ENCODE assay signal across 19 cellular contexts in the genomic region with DNA sequence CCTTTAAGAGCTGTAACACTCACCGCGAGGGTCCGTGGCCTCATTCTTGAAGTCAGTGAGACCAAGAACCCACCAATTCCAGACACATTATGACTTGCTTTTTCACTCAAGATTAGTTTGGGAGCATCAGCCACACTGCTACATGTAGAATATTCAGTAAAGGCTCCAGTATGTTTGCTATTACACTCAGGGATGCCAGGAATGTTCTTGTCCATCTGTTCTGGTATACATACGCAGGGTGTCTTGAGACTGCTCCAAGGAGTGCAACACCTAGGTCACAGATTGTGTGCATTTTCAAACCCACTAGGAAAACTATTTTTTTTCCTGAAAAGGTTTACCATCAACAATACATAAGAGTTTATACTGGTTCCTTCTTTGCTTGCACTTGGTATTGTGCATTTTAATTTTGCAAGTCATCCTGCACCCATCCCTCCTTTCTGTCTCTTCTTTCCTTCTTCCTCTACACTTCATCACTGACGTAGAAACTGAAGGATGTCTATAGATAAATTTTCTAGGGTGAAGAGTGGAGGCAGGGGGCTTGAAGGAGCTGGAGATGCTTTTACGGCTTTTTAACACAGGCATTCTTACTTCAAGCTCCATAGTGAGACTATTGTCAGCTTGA. TPM values are rescaled to one million over a fixed set of nuclear protein-coding genes. Genes with fewer than 3 reads are reported as not detected.
DNase-seq lines count a peak whose midpoint lies in the region; ATAC-seq and TF ChIP-seq lines count a peak whose summit lies in the region.
"Had no signal": no experiment of that assay in that cellular context is flagged by ENCODE, and none has a peak within 500 bp of the region (broad histone marks: within the 10 kb centered on the region; RNA-seq: fewer than 3 reads in every experiment).

No MANE protein-coding gene starts in this region.

- 58 to 75% methylated on average over 3 to 5 of the region's 6 CpGs for WGBS in gastroesophageal sphincter (ENCODE audit: low coverage in 1 of 2), 2 donors

- peak; percentile 15 for DNase-seq in NCI-H2227 treated with DMSO at 0.1 percent for 48 hours (lab: John Stamatoyannopoulos, UW)
- no peak for DNase-seq in NCI-H2227 (lab: John Stamatoyannopoulos, UW; ENCODE audit: unreplicated experiment)
- DNase-seq in cerebellar cortex (ENCODE audit: low spot score), result peak; percentile 90
- DNase-seq in superior temporal gyrus (ENCODE audit: extremely low spot score), result peak; percentile 45
- no peak for DNase-seq in SW480 (ENCODE audit: low spot score)
- DNase-seq in stimulated activated CD4-positive, alpha-beta T cell treated with anti-CD3 and anti-CD28 coated beads, Interleukin-4, amount 100 ng/mL, for 4 hours, result no peak
- DNase-seq: GOT3, KBM-7, NCI-H1092, NCI-H1694, NCI-H2107, NCI-H774 had no signal

- H3K27ac ChIP-seq in gastroesophageal sphincter, result peak overlapping the region in 2 of 4 donors; percentile 49 to 73
- H3K27ac ChIP-seq: 22Rv1, HL-60 had no signal

- H3K4me3 ChIP-seq in gastroesophageal sphincter, result no peak overlapping the region
- H3K4me3 ChIP-seq: GM12878 had no signal

- ATAC-seq in gastroesophageal sphincter (peak; percentile 71), HG03342 (IDR thresholded peaks at IDR 0.05; ENCODE audit: unreplicated experiment) (no peak)
- ATAC-seq: GM12878, Right ventricle myocardium inferior had no signal

- no peaks in the 10 kb centered on the region for H3K9me3 ChIP-seq in gastroesophageal sphincter
- H3K9me3 ChIP-seq: Caco-2 had no signal

- no peaks in the 10 kb centered on the region for H3K36me3 ChIP-seq in gastroesophageal sphincter

- TF ChIP-seq CTCF in gastroesophageal sphincter (IDR thresholded peaks at IDR 0.05), result no peak

- no peak for TF ChIP-seq POLR2A in gastroesophageal sphincter (IDR thresholded peaks at IDR 0.05)

- no peak for TF ChIP-seq EP300 in gastroesophageal sphincter (IDR thresholded peaks at IDR 0.05)

- H3K4me1 ChIP-seq in gastroesophageal sphincter, result peaks cover 0 to 7% (median 0%) of the 10 kb centered on the region in 3 donors

- H3K27me3 ChIP-seq in gastroesophageal sphincter, result no peaks in the 10 kb centered on the region

RNA-seq across cellular contexts. Expression of a gene that starts 35.3 kb away (rescaled TPM):
- total RNA-seq in gastroesophageal sphincter, result 100 to 1,000 TPM in 1 of 4 donors, 10 to 100 TPM in 2, 1 to 10 TPM in 1; 7.4 to 124 (median 59.9) TPM
- total RNA-seq: GM12878 had no signal

Comparison
In these comparisons a context has a peak if more than half of its experiments do, and no peak if none do; other contexts are left out.
1. DNase-seq: peak in NCI-H2227 treated with DMSO at 0.1 percent for 48 hours (single experiment), cerebellar cortex (single experiment) and superior temporal gyrus (single experiment); none in NCI-H2227 (single experiment), SW480 (single experiment) and stimulated activated CD4-positive, alpha-beta T cell treated with anti-CD3 and anti-CD28 coated beads, Interleukin-4, amount 100 ng/mL, for 4 hours (0 of 2).